Comparison of ENCODE assay signal across 17 cellular contexts in genomic region chr12:85733984-85734383, GRCh38.
A peak's percentile ranks its signal among the peaks of the same experiment; 100 is the strongest.
DNase-seq lines count a peak whose midpoint lies in the region; ATAC-seq lines count a peak whose summit lies in the region.
"Had no signal": no experiment of that assay in that cellular context is flagged by ENCODE, and none has a peak within 500 bp of the region (broad histone marks: within the 10 kb centered on the region; RNA-seq: fewer than 3 reads in every experiment).

No MANE protein-coding gene starts in this region.

- no peaks in the 10 kb centered on the region for H3K9me3 ChIP-seq in adipocyte (ENCODE audit: control insufficient read depth, low read length)
- H3K9me3 ChIP-seq: BE2C had no signal

- no peak overlapping the region for H3K9ac ChIP-seq in adipocyte (ENCODE audit: low read length)
- H3K9ac ChIP-seq: KMS-11 had no signal

- H3K27me3 ChIP-seq in adipocyte (replicated peaks; ENCODE audit: control insufficient read depth, insufficient read depth, low read length): no peaks in the 10 kb centered on the region
- H3K27me3 ChIP-seq: BE2C had no signal

- no peak overlapping the region for H3K4me3 ChIP-seq in adipocyte (ENCODE audit: low read length)
- H3K4me3 ChIP-seq: GM23338 had no signal

- no peak for ATAC-seq in HG03442 (IDR thresholded peaks at IDR 0.05; ENCODE audit: unreplicated experiment)
- ATAC-seq: GM23338, HepG2 had no signal

- no peaks in the 10 kb centered on the region for H3K36me3 ChIP-seq in adipocyte (ENCODE audit: control insufficient read depth, insufficient read depth, low read length, severe bottlenecking)
- H3K36me3 ChIP-seq: BE2C had no signal

- peaks cover 14% of the 10 kb centered on the region for H3K4me1 ChIP-seq in adipocyte (ENCODE audit: control insufficient read depth, insufficient read depth, low read length)
- H3K4me1 ChIP-seq: BE2C had no signal

- DNase-seq in HCEC 1CT (peak; percentile 11), adipocyte (ENCODE audit: low read depth) (peak; percentile 38), fibroblast of gingiva (ENCODE audit: low read depth) (peak; percentile 27), renal cortical epithelial cell (ENCODE audit: low read depth) (peak; percentile 2), NCI-H748 (lab: John Stamatoyannopoulos, UW; ENCODE audit: unreplicated experiment) (no peak)
- DNase-seq in activated naive CD4-positive, alpha-beta T cell treated with Interleukin-2 at 50 U/mL for 16 hours: no peak
- DNase-seq: BE2C; CD4-positive, alpha-beta memory T cell; DMS79 treated with DMSO at 0.1 percent for 48 hours; GF-D8; NCI-H1092; NCI-H2227 treated with DMSO at 0.1 percent for 48 hours; NCI-H526 had no signal

Comparison
In these comparisons a context has a peak if more than half of its experiments do, and no peak if none do; other contexts are left out.
1. DNase-seq: peak in HCEC 1CT (single experiment), adipocyte (single experiment), fibroblast of gingiva (single experiment) and renal cortical epithelial cell (single experiment); none in activated naive CD4-positive, alpha-beta T cell treated with Interleukin-2 at 50 U/mL for 16 hours (single experiment) and NCI-H748 (single experiment).